In genomic region chr11:126740857-126741256, GRCh38 we compare ENCODE assay signal across 20 cellular contexts.
A peak's percentile ranks its signal among the peaks of the same experiment; 100 is the strongest.
DNase-seq lines count a peak whose midpoint lies in the region; ATAC-seq, FAIRE-seq and TF ChIP-seq lines count a peak whose summit lies in the region.
"Had no signal": no experiment of that assay in that cellular context is flagged by ENCODE, and none has a peak within 500 bp of the region (broad histone marks: within the 10 kb centered on the region; RNA-seq: fewer than 3 reads in every experiment).

No MANE protein-coding gene starts in this region.

- H3K23me2 ChIP-seq in H1 (ENCODE audit: low read depth, low read length) = no peaks in the 10 kb centered on the region

- no peak overlapping the region for H3K23ac ChIP-seq in H1 (ENCODE audit: insufficient read length)

- no peak overlapping the region for H4K8ac ChIP-seq in H1 (ENCODE audit: extremely low read depth, insufficient read depth, low read length)

- H3K4me3 Mint-ChIP-seq in CD8-positive, alpha-beta T cell = no peak overlapping the region
- H3K4me3 Mint-ChIP-seq: CD4-positive, CD25-positive, alpha-beta regulatory T cell; HFFc6 had no signal

- no peak for ATAC-seq in CD8-positive, alpha-beta T cell
- ATAC-seq: GM12878 had no signal

- no peak for TF ChIP-seq CTCF in CD8-positive, alpha-beta T cell (IDR thresholded peaks at IDR 0.05)
- no peak for TF ChIP-seq CTCF in H1 (IDR thresholded peaks at IDR 0.05; ENCODE audit: control extremely low read depth in 1 of 3, insufficient read depth in 1 of 3, low read depth in 1 of 3, low read length in 3 of 3)

- no peaks in the 10 kb centered on the region for H3K36me3 ChIP-seq in CD8-positive, alpha-beta T cell (ENCODE audit: insufficient read depth, low read length)
- H3K36me3 ChIP-seq in HUES64 (ENCODE audit: insufficient read depth, low read length) = no peaks in the 10 kb centered on the region
- no peaks in the 10 kb centered on the region for H3K36me3 ChIP-seq in H1 (ENCODE audit: control insufficient read depth in 2 of 4, insufficient read depth in 4 of 4, low read length in 3 of 4)
- H3K36me3 ChIP-seq: BLaER1 treated with 17β-estradiol and CSF1 and Interleukin-3, amounts not matched to agents 10 nM and 100 nM had no signal

- H2AFZ ChIP-seq in H1 (ENCODE audit: low read length) = no peak overlapping the region

- peak overlapping the region; percentile 14 for H3K27ac Mint-ChIP-seq in CD8-positive, alpha-beta T cell
- H3K27ac Mint-ChIP-seq: CD4-positive, CD25-positive, alpha-beta regulatory T cell; HFFc6; IgD-negative memory B cell had no signal

- POLR2A ChIA-PET in CD8-positive, alpha-beta T cell (lab: Charles Lee) = no interaction called here
- POLR2A ChIA-PET in H1 (lab: Charles Lee; ENCODE audit: partially characterized antibody) = interaction anchor here (0.6 kb wide), 1 partner anchor 74 kb away, joined by 3 read pairs; no protein-coding TSS in a partner anchor

- CTCF ChIA-PET in CD8-positive, alpha-beta T cell (lab: Charles Lee) = no interaction called here
- CTCF ChIA-PET in H1 (lab: Charles Lee; ENCODE audit: partially characterized antibody) = interaction anchor here (0.9 to 1.0 kb wide), 2 partner anchors 25 to 227 kb away, joined by 3 to 4 read pairs; no protein-coding TSS in a partner anchor

- H2BK5ac ChIP-seq in H1 (ENCODE audit: low read depth, low read length) = no peak overlapping the region; the same call in 1 of the 2 replicates

- WGBS in HUES64 = 33% methylated on average over 1 of the region's 1 CpG
- 58% methylated on average over 1 of the region's 1 CpG; no CpG with 5 or more reads in 1 of the 2 experiments for WGBS in H1 (ENCODE audit: extremely low coverage in 1 of 2, insufficient coverage in 1 of 2, insufficient read length in 1 of 2, insufficient replicate concordance in 2 of 2, low coverage in 1 of 2, low lambda C conversion rate in 2 of 2, missing lambda C conversion rate in 1 of 2), 2 experiments

- H4K20me1 ChIP-seq in H1 (replicated peaks in 1 of 2; ENCODE audit: control insufficient read depth in 1 of 2, insufficient read depth in 2 of 2, low read length in 2 of 2) = no peaks in the 10 kb centered on the region
- H4K20me1 ChIP-seq: BLaER1 treated with 17β-estradiol and CSF1 and Interleukin-3, amounts not matched to agents 10 nM and 100 nM had no signal

- no peaks in the 10 kb centered on the region for H3K79me2 ChIP-seq in H1 (ENCODE audit: control insufficient read depth in 1 of 2, insufficient read depth in 2 of 2, low read length in 2 of 2)

- no peaks in the 10 kb centered on the region for H3K9me3 ChIP-seq in CD8-positive, alpha-beta T cell (ENCODE audit: low read length)
- H3K9me3 ChIP-seq in HUES64 (ENCODE audit: insufficient read depth, low read depth, low read length) (no peaks in the 10 kb centered on the region), H1 (ENCODE audit: insufficient read depth in 2 of 2, low read depth in 1 of 2, low read length in 1 of 2) (no peaks in the 10 kb centered on the region)
- H3K9me3 ChIP-seq: BLaER1 treated with 17β-estradiol and CSF1 and Interleukin-3, amounts not matched to agents 10 nM and 100 nM had no signal

- DNase-seq in CD8-positive, alpha-beta T cell = no peak
- no peak for DNase-seq in H1 (ENCODE audit: low read depth in 1 of 2, low spot score in 2 of 2)
- peak; percentile 39 for DNase-seq in iPS-NIHi7 (ENCODE audit: extremely low spot score)
- DNase-seq in NCI-H69 (lab: John Stamatoyannopoulos, UW) = no peak
- DNase-seq in AML-193 (lab: John Stamatoyannopoulos, UW) = no peak
- DNase-seq in OCI-M2 (lab: John Stamatoyannopoulos, UW; ENCODE audit: unreplicated experiment) = no peak
- DNase-seq: 8988T; Calu3; CD4-positive, CD25-positive, alpha-beta regulatory T cell; DMS 273 treated with DMSO at 0.1 percent for 48 hours; DMS79; GOT3; HCEC 1CT; HFFc6; KG1 had no signal

- peak overlapping the region in 1 of 2 experiments; percentile 7; a peak in 1 of 4 replicates for H3K4me2 ChIP-seq in H1 (ENCODE audit: insufficient read depth in 1 of 2, low read depth in 2 of 2, low read length in 2 of 2)

- H3K27me3 ChIP-seq in CD8-positive, alpha-beta T cell (ENCODE audit: insufficient read depth, low read length) = no peaks in the 10 kb centered on the region
- no peaks in the 10 kb centered on the region for H3K27me3 ChIP-seq in HUES64 (ENCODE audit: insufficient read depth, low read length)
- no peaks in the 10 kb centered on the region for H3K27me3 ChIP-seq in H1 (replicated peaks in 1 of 4; ENCODE audit: control insufficient read depth in 3 of 4, extremely low read depth in 1 of 4, insufficient read depth in 3 of 4, low read length in 3 of 4)
- H3K27me3 ChIP-seq: BLaER1 treated with 17β-estradiol and CSF1 and Interleukin-3, amounts not matched to agents 10 nM and 100 nM had no signal

- no peak overlapping the region for H3K4me3 ChIP-seq in CD8-positive, alpha-beta T cell (ENCODE audit: low read depth, low read length)
- no peak overlapping the region for H3K4me3 ChIP-seq in HUES64 (ENCODE audit: low read length)
- H3K4me3 ChIP-seq in H1 (ENCODE audit: extremely low read depth in 1 of 4, insufficient read depth in 2 of 4, low read depth in 3 of 4, low read length in 4 of 4) = no peak overlapping the region
- H3K4me3 ChIP-seq: BLaER1 treated with 17β-estradiol and CSF1 and Interleukin-3, amounts not matched to agents 10 nM and 100 nM; GM12878 had no signal

- H2BK20ac ChIP-seq in H1 (ENCODE audit: low read length) = no peak overlapping the region

- H3K18ac ChIP-seq in H1 (ENCODE audit: extremely low read depth, low read length) = peak overlapping the region; percentile 42; the same call in 1 of the 2 replicates

- no peak overlapping the region for H2BK12ac ChIP-seq in H1 (ENCODE audit: low read depth, low read length)

- no peak for TF ChIP-seq EP300 in H1 (IDR thresholded peaks at IDR 0.05; ENCODE audit: borderline replicate concordance in 1 of 2, low read depth in 2 of 2, low read length in 2 of 2)

- H3K36me3 Mint-ChIP-seq in CD8-positive, alpha-beta T cell = no peaks in the 10 kb centered on the region
- H3K36me3 Mint-ChIP-seq: CD4-positive, CD25-positive, alpha-beta regulatory T cell; IgD-negative memory B cell had no signal

- no peak overlapping the region for H2BK120ac ChIP-seq in H1 (replicated peaks; ENCODE audit: low read depth, low read length)

- no peak overlapping the region for H2AK5ac ChIP-seq in H1 (ENCODE audit: low read depth, low read length)

- no peak overlapping the region for H3K9ac ChIP-seq in HUES64 (ENCODE audit: low read depth, low read length)
- H3K9ac ChIP-seq in H1 (replicated peaks in 1 of 4; ENCODE audit: extremely low read depth in 1 of 4, low read depth in 3 of 4, low read length in 3 of 4) = no peak overlapping the region
- H3K9ac ChIP-seq: BLaER1 treated with 17β-estradiol and CSF1 and Interleukin-3, amounts not matched to agents 10 nM and 100 nM had no signal

- FAIRE-seq in H1 (lab: Jason Lieb, UNC) = no peak
- FAIRE-seq: GM12878, GM18507 had no signal

- no peaks in the 10 kb centered on the region for H3K4me1 Mint-ChIP-seq in CD8-positive, alpha-beta T cell (ENCODE audit: low read depth)
- H3K4me1 Mint-ChIP-seq: CD4-positive, CD25-positive, alpha-beta regulatory T cell; IgD-negative memory B cell had no signal

- H3K79me1 ChIP-seq in H1 (ENCODE audit: low read depth, low read length) = no peaks in the 10 kb centered on the region

- TF ChIP-seq RAD21 in H1 (IDR thresholded peaks at IDR 0.05 in 1 of 2, conservative IDR thresholded peaks at IDR 0.05 in 1 of 2; ENCODE audit: low read depth in 2 of 2, low read length in 2 of 2) = no peak

- no peaks in the 10 kb centered on the region for H3K9me3 Mint-ChIP-seq in CD8-positive, alpha-beta T cell
- H3K9me3 Mint-ChIP-seq: CD4-positive, CD25-positive, alpha-beta regulatory T cell; HFFc6; IgD-negative memory B cell had no signal

- intact Hi-C loops in CD8-positive, alpha-beta T cell (cut with DNase I, micrococcal nuclease) = no loop called here

- no peak overlapping the region for H3K14ac ChIP-seq in H1 (ENCODE audit: insufficient read length)

- H3K56ac ChIP-seq in H1 (replicated peaks; ENCODE audit: insufficient read length, low read depth, low read length) = no peak overlapping the region

- no peak overlapping the region for H2BK15ac ChIP-seq in H1 (ENCODE audit: low read length)

- H3K27ac ChIP-seq in CD8-positive, alpha-beta T cell (ENCODE audit: low read depth, low read length) = no peak overlapping the region
- peak overlapping the region; percentile 10; the same call in 1 of the 2 replicates for H3K27ac ChIP-seq in HUES64 (ENCODE audit: low read depth, low read length)
- no peak overlapping the region for H3K27ac ChIP-seq in H1 (ENCODE audit: low read depth, low read length)
- H3K27ac ChIP-seq: BLaER1 treated with 17β-estradiol and CSF1 and Interleukin-3, amounts not matched to agents 10 nM and 100 nM had no signal

- no peak for TF ChIP-seq POLR2A in H1 (IDR thresholded peaks at IDR 0.05; ENCODE audit: control extremely low read depth in 1 of 2, low read depth in 2 of 2, low read length in 2 of 2)

- no peak overlapping the region for H4K5ac ChIP-seq in H1 (ENCODE audit: insufficient read length, low read depth, low read length)

- H3K4ac ChIP-seq in H1 (replicated peaks; ENCODE audit: insufficient read length, low read depth, low read length) = no peak overlapping the region

- H3K27me3 Mint-ChIP-seq in CD8-positive, alpha-beta T cell (ENCODE audit: low read depth) = peaks cover 3% of the 10 kb centered on the region

- no peak overlapping the region for H4K91ac ChIP-seq in H1 (replicated peaks; ENCODE audit: insufficient read length, low read length)

- no peaks in the 10 kb centered on the region for H3K4me1 ChIP-seq in CD8-positive, alpha-beta T cell (ENCODE audit: insufficient read depth, low read length)
- H3K4me1 ChIP-seq in HUES64 (ENCODE audit: insufficient read depth, low read length) (peaks cover 28% of the 10 kb centered on the region), H1 (replicated peaks in 1 of 4; ENCODE audit: control insufficient read depth in 3 of 4, insufficient read depth in 4 of 4, low read length in 3 of 4) (peaks cover 0 to 7% (median 4%) of the 10 kb centered on the region in 4 experiments; a peak in 5 of 7 replicates)

TF ChIP-seq in H1, 55 proteins besides CTCF, POLR2A, EP300 and RAD21 (continues in another document):
- TF ChIP-seq ASH2L (IDR thresholded peaks at IDR 0.05; ENCODE audit: low read length) = no peak
- TF ChIP-seq RFX5 (IDR thresholded peaks at IDR 0.05; ENCODE audit: borderline replicate concordance, low read depth, low read length) = no peak
- no peak for TF ChIP-seq JUN (IDR thresholded peaks at IDR 0.05; ENCODE audit: low read depth, low read length)
- no peak for TF ChIP-seq TBP (IDR thresholded peaks at IDR 0.05; ENCODE audit: low read depth, low read length)
- no peak for TF ChIP-seq KDM1A (IDR thresholded peaks at IDR 0.05; ENCODE audit: borderline replicate concordance, low read length)
- TF ChIP-seq JUND (IDR thresholded peaks at IDR 0.05; ENCODE audit: low read length) = no peak
- TF ChIP-seq CTBP2 (IDR thresholded peaks at IDR 0.05; ENCODE audit: borderline replicate concordance, insufficient read depth, insufficient read length, low read length) = no peak
- TF ChIP-seq CHD1 (IDR thresholded peaks at IDR 0.05; ENCODE audit: low read depth, low read length) = no peak
- TF ChIP-seq POU5F1 (IDR thresholded peaks at IDR 0.05; ENCODE audit: low read depth, low read length) = no peak
